In the genomic region with DNA sequence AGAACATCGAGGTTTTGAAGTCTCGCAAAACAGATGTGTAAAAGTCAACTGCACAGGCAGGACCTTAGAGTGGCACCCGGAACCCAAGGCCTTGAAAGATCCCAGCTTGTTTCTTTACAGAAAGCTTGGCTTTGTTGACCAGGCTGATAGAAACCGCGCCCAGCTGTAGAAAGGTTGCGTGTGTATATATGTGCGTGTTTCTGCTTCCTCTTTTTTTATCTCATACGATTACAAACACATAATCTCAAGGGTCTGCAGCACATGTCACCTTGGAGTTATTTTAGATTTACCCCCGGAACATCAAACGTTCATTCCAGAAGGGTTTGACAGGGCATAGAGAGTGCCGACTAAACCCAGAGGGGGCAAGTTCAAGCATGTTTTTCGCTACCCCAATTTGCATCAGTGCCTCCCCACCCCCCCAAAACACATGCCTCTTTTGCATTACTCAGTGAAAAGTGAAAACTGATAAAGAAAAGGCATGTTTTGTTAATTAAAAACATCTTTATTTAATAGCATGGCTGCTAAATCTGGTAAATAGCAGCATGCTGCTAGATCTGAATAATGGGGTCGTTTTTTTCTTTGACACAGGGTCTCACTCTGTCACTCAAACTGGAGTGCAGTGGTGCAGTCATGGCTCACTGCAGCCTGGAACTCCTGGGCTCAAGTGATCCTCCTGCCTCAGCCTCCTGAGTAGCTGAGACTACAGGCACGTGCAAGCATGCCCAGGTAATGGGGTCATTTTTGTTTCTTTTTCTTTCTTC, we compare ENCODE assay signal across 12 cellular contexts. TPM values are rescaled to one million over a fixed set of nuclear protein-coding genes. Genes with fewer than 3 reads are reported as not detected.
A peak's percentile ranks its signal among the peaks of the same experiment; 100 is the strongest.
DNase-seq lines count a peak whose midpoint lies in the region; ATAC-seq and TF ChIP-seq lines count a peak whose summit lies in the region.
"Had no signal": no experiment of that assay in that cellular context is flagged by ENCODE, and none has a peak within 500 bp of the region (broad histone marks: within the 10 kb centered on the region; RNA-seq: fewer than 3 reads in every experiment).

No MANE protein-coding gene starts in this region.

- H4K8ac ChIP-seq in mesendoderm (ENCODE audit: low read depth, low read length), result no peak overlapping the region

- H3K9me3 ChIP-seq in gastroesophageal sphincter, result no peaks in the 10 kb centered on the region
- no peaks in the 10 kb centered on the region for H3K9me3 ChIP-seq in upper lobe of right lung

- TF ChIP-seq EP300 in gastroesophageal sphincter (IDR thresholded peaks at IDR 0.05), result no peak

- H3K4ac ChIP-seq in mesendoderm (ENCODE audit: low read depth, low read length), result peak overlapping the region; percentile 37

- H3K36me3 ChIP-seq in mesendoderm (ENCODE audit: control insufficient read depth, insufficient read depth, low read length), result no peaks in the 10 kb centered on the region
- H3K36me3 ChIP-seq in gastroesophageal sphincter, result no peaks in the 10 kb centered on the region
- H3K36me3 ChIP-seq in upper lobe of right lung, result no peaks in the 10 kb centered on the region

- ATAC-seq in GM18517 (IDR thresholded peaks at IDR 0.05; ENCODE audit: unreplicated experiment) (peak; percentile 68), HG02610 (IDR thresholded peaks at IDR 0.05; ENCODE audit: unreplicated experiment) (peak; percentile 37), gastroesophageal sphincter (no peak), upper lobe of right lung (no peak), GM18870 (IDR thresholded peaks at IDR 0.05; ENCODE audit: unreplicated experiment) (no peak)

- H3K27me3 ChIP-seq in mesendoderm (ENCODE audit: insufficient read depth, low read length, poor library complexity) (no peaks in the 10 kb centered on the region), gastroesophageal sphincter (no peaks in the 10 kb centered on the region), upper lobe of right lung (no peaks in the 10 kb centered on the region)

- no peak overlapping the region for H2BK5ac ChIP-seq in mesendoderm (ENCODE audit: low read length)

- H3K79me2 ChIP-seq in mesendoderm (ENCODE audit: control insufficient read depth, insufficient read depth, low read length), result no peaks in the 10 kb centered on the region

- no peak overlapping the region for H2BK15ac ChIP-seq in mesendoderm (replicated peaks; ENCODE audit: low read depth)

- H4K5ac ChIP-seq in mesendoderm (ENCODE audit: low read length), result no peak overlapping the region

- H3K4me2 ChIP-seq in mesendoderm (ENCODE audit: low read length), result no peak overlapping the region

- no CpG with 5 or more reads among the region's 14 CpGs for WGBS in mesendoderm (ENCODE audit: extremely low coverage, insufficient coverage, low lambda C conversion rate)
- WGBS in gastroesophageal sphincter (ENCODE audit: low coverage in 1 of 2), 2 donors, result 68 to 80% methylated on average over 11 to 14 of the region's 14 CpGs

- no peak overlapping the region for H3K18ac ChIP-seq in mesendoderm (ENCODE audit: low read length)

- TF ChIP-seq CTCF in gastroesophageal sphincter (IDR thresholded peaks at IDR 0.05) (no peak), upper lobe of right lung (IDR thresholded peaks at IDR 0.05) (no peak)

- no peak overlapping the region for H2BK120ac ChIP-seq in mesendoderm (ENCODE audit: low read depth, low read length)

- no peak overlapping the region for H3K56ac ChIP-seq in mesendoderm (ENCODE audit: low read length)

- H2AK5ac ChIP-seq in mesendoderm (ENCODE audit: low read length), result no peak overlapping the region

- H3K27ac ChIP-seq in mesendoderm (ENCODE audit: low read depth, low read length), result no peak overlapping the region
- H3K27ac ChIP-seq in gastroesophageal sphincter, result no peak overlapping the region
- no peak overlapping the region for H3K27ac ChIP-seq in upper lobe of right lung

- H3K23ac ChIP-seq in mesendoderm (ENCODE audit: low read length), result no peak overlapping the region

- intact Hi-C loops in upper lobe of right lung (cut with DNase I), result no loop called here

- DNase-seq in NCI-H526 treated with DMSO at 0.1 percent for 48 hours (lab: John Stamatoyannopoulos, UW), result peak; percentile 40
- DNase-seq in mesendoderm, result no peak
- no peak for DNase-seq in upper lobe of right lung
- DNase-seq in activated CD8-positive, alpha-beta memory T cell treated with anti-CD3 and anti-CD28 coated beads, Interleukin-2, amount 50 U/mL, for 48 hours, result no peak
- DNase-seq: DMS79 treated with DMSO at 0.1 percent for 48 hours, kidney, NCI-H1436, SW 1271 had no signal

- H3K4me3 ChIP-seq in mesendoderm (ENCODE audit: low read length), result no peak overlapping the region
- no peak overlapping the region for H3K4me3 ChIP-seq in gastroesophageal sphincter
- no peak overlapping the region for H3K4me3 ChIP-seq in upper lobe of right lung

- H3K79me1 ChIP-seq in mesendoderm (ENCODE audit: low read length), result no peaks in the 10 kb centered on the region

- H3K9ac ChIP-seq in mesendoderm (ENCODE audit: low read length), result no peak overlapping the region

- no peak for TF ChIP-seq POLR2A in gastroesophageal sphincter (IDR thresholded peaks at IDR 0.05)

- H3K4me1 ChIP-seq in mesendoderm (ENCODE audit: control insufficient read depth, low read depth, low read length) (no peaks in the 10 kb centered on the region), gastroesophageal sphincter (peaks cover 0 to 11% (median 0%) of the 10 kb centered on the region in 3 donors), upper lobe of right lung (peaks cover 22% of the 10 kb centered on the region)

RNA-seq across cellular contexts. Expression of a gene that starts 33.2 kb away (rescaled TPM):
- 6.1 TPM for polyA plus RNA-seq in mesendoderm (2013, experiment 1 of 2)
- 6.3 TPM for polyA plus RNA-seq in mesendoderm (2013, experiment 2 of 2)
- total RNA-seq in gastroesophageal sphincter (10 to 100 TPM; 28.8 to 44.5 (median 37.6) TPM), upper lobe of right lung (48.8 TPM)

Comparison
In these comparisons a context has a peak if more than half of its experiments do, and no peak if none do; other contexts are left out.
1. ATAC-seq: peak in GM18517 (single experiment) and HG02610 (single experiment); none in gastroesophageal sphincter (single experiment), upper lobe of right lung (single experiment) and GM18870 (single experiment).